26 cellular contexts compared by ENCODE assay signal in genomic region chr22:50683994-50684371, GRCh38. TPM values are rescaled to one million over a fixed set of nuclear protein-coding genes. Genes with fewer than 3 reads are reported as not detected.
DNase-seq lines count a peak whose midpoint lies in the region; ATAC-seq, FAIRE-seq and TF ChIP-seq lines count a peak whose summit lies in the region.
"Had no signal": no experiment of that assay in that cellular context is flagged by ENCODE, and none has a peak within 500 bp of the region (broad histone marks: within the 10 kb centered on the region; RNA-seq: fewer than 3 reads in every experiment).

No MANE protein-coding gene starts in this region.

- H3K27ac Mint-ChIP-seq in activated naive CD4-positive, alpha-beta T cell treated with anti-CD3 and anti-CD28 coated beads, Interleukin-2, amount 10 ng/mL, durations not matched to agents 7 days and 5 days: no peak overlapping the region
- no peak overlapping the region for H3K27ac Mint-ChIP-seq in T-helper 17 cell
- H3K27ac Mint-ChIP-seq in stimulated activated naive B cell treated with anti-CD40 and anti-IgM and Interleukin-4, amounts not matched to agents 10 μg/mL and 1 μg/mL and 100 μg/mL, for 72 hours: peak overlapping the region; percentile 51

- TF ChIP-seq CTCF in left lung (IDR thresholded peaks at IDR 0.05): no peak

- no peaks in the 10 kb centered on the region for H3K36me3 ChIP-seq in left lung
- H3K36me3 ChIP-seq: ascending aorta, sigmoid colon, thoracic aorta had no signal

- DNase-seq in activated naive CD4-positive, alpha-beta T cell treated with anti-CD3 and anti-CD28 coated beads, Interleukin-2, amount 10 ng/mL, durations not matched to agents 7 days and 5 days: no peak
- DNase-seq in activated naive CD4-positive, alpha-beta T cell treated with Interleukin-2 at 50 U/mL for 16 hours: no peak
- DNase-seq in T-helper 17 cell: no peak
- DNase-seq in left lung: peak; percentile 22 to 54
- DNase-seq in stimulated activated naive B cell treated with anti-CD40 and anti-IgM and Interleukin-4, amounts not matched to agents 10 μg/mL and 1 μg/mL and 100 μg/mL, for 72 hours: no peak
- no peak for DNase-seq in GM19239 (ENCODE audit: insufficient read length, low spot score)
- DNase-seq in T-helper 9 cell: no peak
- DNase-seq: activated CD4-positive, alpha-beta T cell treated with anti-CD3 and anti-CD28 coated beads, Interleukin-2, amount 50 U/mL, for 4 hours; activated naive CD4-positive, alpha-beta T cell treated with anti-CD3 and anti-CD28 coated beads, Interleukin-2, amount 50 U/mL, for 16 hours; Calu3; effector memory CD8-positive, alpha-beta T cell; naive thymus-derived CD4-positive, alpha-beta T cell; NCI-H187 treated with DMSO at 0.1 percent for 48 hours; NCI-H226; PC-3; sigmoid colon had no signal

- H3K9me3 ChIP-seq in T-helper 17 cell (ENCODE audit: control insufficient read depth, low read length, poor library complexity, severe bottlenecking) (no peaks in the 10 kb centered on the region), left lung (no peaks in the 10 kb centered on the region)
- H3K9me3 ChIP-seq: ascending aorta, heart left ventricle, sigmoid colon, thoracic aorta had no signal

- peaks cover 18% of the 10 kb centered on the region for H3K9me3 Mint-ChIP-seq in activated naive CD4-positive, alpha-beta T cell treated with anti-CD3 and anti-CD28 coated beads, Interleukin-2, amount 10 ng/mL, durations not matched to agents 7 days and 5 days
- H3K9me3 Mint-ChIP-seq in stimulated activated naive B cell treated with anti-CD40 and anti-IgM and Interleukin-4, amounts not matched to agents 10 μg/mL and 1 μg/mL and 100 μg/mL, for 72 hours: no peaks in the 10 kb centered on the region
- H3K9me3 Mint-ChIP-seq: effector memory CD8-positive, alpha-beta T cell; memory B cell had no signal

- peaks cover 8% of the 10 kb centered on the region for H3K27me3 Mint-ChIP-seq in activated naive CD4-positive, alpha-beta T cell treated with anti-CD3 and anti-CD28 coated beads, Interleukin-2, amount 10 ng/mL, durations not matched to agents 7 days and 5 days
- peaks cover 11% of the 10 kb centered on the region for H3K27me3 Mint-ChIP-seq in T-helper 17 cell
- peaks cover 6 to 9% of the 10 kb centered on the region in 2 donors for H3K27me3 Mint-ChIP-seq in stimulated activated naive B cell treated with anti-CD40 and anti-IgM and Interleukin-4, amounts not matched to agents 10 μg/mL and 1 μg/mL and 100 μg/mL, for 72 hours

- H3K36me3 Mint-ChIP-seq in activated naive CD4-positive, alpha-beta T cell treated with anti-CD3 and anti-CD28 coated beads, Interleukin-2, amount 10 ng/mL, durations not matched to agents 7 days and 5 days: no peaks in the 10 kb centered on the region
- no peaks in the 10 kb centered on the region for H3K36me3 Mint-ChIP-seq in T-helper 17 cell (ENCODE audit: low read depth)
- no peaks in the 10 kb centered on the region for H3K36me3 Mint-ChIP-seq in stimulated activated naive B cell treated with anti-CD40 and anti-IgM and Interleukin-4, amounts not matched to agents 10 μg/mL and 1 μg/mL and 100 μg/mL, for 72 hours
- H3K36me3 Mint-ChIP-seq: memory B cell; naive thymus-derived CD4-positive, alpha-beta T cell had no signal

- H3K4me1 Mint-ChIP-seq in activated naive CD4-positive, alpha-beta T cell treated with anti-CD3 and anti-CD28 coated beads, Interleukin-2, amount 10 ng/mL, durations not matched to agents 7 days and 5 days: no peaks in the 10 kb centered on the region
- H3K4me1 Mint-ChIP-seq in T-helper 17 cell: no peaks in the 10 kb centered on the region
- peaks cover 4 to 9% of the 10 kb centered on the region in 2 donors for H3K4me1 Mint-ChIP-seq in stimulated activated naive B cell treated with anti-CD40 and anti-IgM and Interleukin-4, amounts not matched to agents 10 μg/mL and 1 μg/mL and 100 μg/mL, for 72 hours

- intact Hi-C loops in left lung (cut with DNase I): no loop called here

- CTCF ChIA-PET in activated naive CD4-positive, alpha-beta T cell treated with anti-CD3 and anti-CD28 coated beads, Interleukin-2, amount 10 ng/mL, durations not matched to agents 7 days and 5 days (lab: Charles Lee): no interaction called here

- no peak overlapping the region for H3K27ac ChIP-seq in left lung
- H3K27ac ChIP-seq: ascending aorta; BLaER1 treated with 17β-estradiol and CSF1 and Interleukin-3, amounts not matched to agents 10 nM and 100 nM; sigmoid colon; thoracic aorta had no signal

- peaks cover 0 to 11% of the 10 kb centered on the region in 2 donors for H3K4me1 ChIP-seq in left lung
- H3K4me1 ChIP-seq: ascending aorta, sigmoid colon had no signal

- peak overlapping the region; percentile 11 for H3K4me3 Mint-ChIP-seq in activated naive CD4-positive, alpha-beta T cell treated with anti-CD3 and anti-CD28 coated beads, Interleukin-2, amount 10 ng/mL, durations not matched to agents 7 days and 5 days
- peak overlapping the region; percentile 71 for H3K4me3 Mint-ChIP-seq in T-helper 17 cell
- H3K4me3 Mint-ChIP-seq in stimulated activated naive B cell treated with anti-CD40 and anti-IgM and Interleukin-4, amounts not matched to agents 10 μg/mL and 1 μg/mL and 100 μg/mL, for 72 hours: no peak overlapping the region
- H3K4me3 Mint-ChIP-seq: effector memory CD8-positive, alpha-beta T cell; memory B cell; naive thymus-derived CD4-positive, alpha-beta T cell had no signal

- no peak for FAIRE-seq in GM19239 (lab: Jason Lieb, UNC)

- ATAC-seq in T-helper 17 cell (no peak), left lung (no peak), HG02852 (IDR thresholded peaks at IDR 0.05; ENCODE audit: unreplicated experiment) (no peak)
- no peak for ATAC-seq in stimulated activated naive B cell treated with anti-CD40 and anti-IgM and Interleukin-4, amounts not matched to agents 10 μg/mL and 1 μg/mL and 100 μg/mL, for 72 hours (replicated peaks)
- ATAC-seq: effector memory CD8-positive, alpha-beta T cell; naive thymus-derived CD4-positive, alpha-beta T cell; PC-3 had no signal

- H3K4me3 ChIP-seq in left lung: no peak overlapping the region
- H3K4me3 ChIP-seq: ascending aorta; BLaER1 treated with 17β-estradiol and CSF1 and Interleukin-3, amounts not matched to agents 10 nM and 100 nM; sigmoid colon; thoracic aorta had no signal

- H3K27me3 ChIP-seq in left lung: no peaks in the 10 kb centered on the region
- H3K27me3 ChIP-seq: ascending aorta; BLaER1 treated with 17β-estradiol and CSF1 and Interleukin-3, amounts not matched to agents 10 nM and 100 nM had no signal

RNA-seq across cellular contexts. Expression of gene SHANK3, which starts 11.4 kb away (rescaled TPM):
- total RNA-seq in T-helper 17 cell (under 1 TPM in 1 of 2 donors, not detected in 1; 0.07 TPM), left lung (10 to 100 TPM; 25.1 to 42.9 TPM)

RNA-seq across cellular contexts. Expression of gene ACR, which starts 54.0 kb away (rescaled TPM):
- total RNA-seq in T-helper 17 cell (not detected), left lung (1 to 10 TPM in 1 of 2 donors, not detected in 1; 1.4 TPM)
- total RNA-seq: A673; ascending aorta; Calu3; cerebellum; naive thymus-derived CD4-positive, alpha-beta T cell; PC-3; SK-MEL-5; T-helper 2 cell treated with Interferon-gamma antibody and Interleukin-4, amounts not matched to agents 100 ng/mL and 5 ng/mL, for 36 hours; thoracic aorta had no signal

RNA-seq across cellular contexts. Expression of gene ARSA, which starts 56.0 kb away (rescaled TPM):
- total RNA-seq in T-helper 17 cell: 10 to 100 TPM; 59.4 to 64.0 TPM
- 10 to 100 TPM; 46.3 to 58.0 TPM for total RNA-seq in left lung

Comparison
In these comparisons a context has a peak if more than half of its experiments do, and no peak if none do; other contexts are left out.
1. DNase-seq: peak in left lung (2 of 2); none in activated naive CD4-positive, alpha-beta T cell treated with anti-CD3 and anti-CD28 coated beads, Interleukin-2, amount 10 ng/mL, durations not matched to agents 7 days and 5 days (single experiment), activated naive CD4-positive, alpha-beta T cell treated with Interleukin-2 at 50 U/mL for 16 hours (single experiment), T-helper 17 cell (0 of 3), stimulated activated naive B cell treated with anti-CD40 and anti-IgM and Interleukin-4, amounts not matched to agents 10 μg/mL and 1 μg/mL and 100 μg/mL, for 72 hours (single experiment), GM19239 (single experiment) and T-helper 9 cell (single experiment).
2. H3K4me3 Mint-ChIP-seq: peak in activated naive CD4-positive, alpha-beta T cell treated with anti-CD3 and anti-CD28 coated beads, Interleukin-2, amount 10 ng/mL, durations not matched to agents 7 days and 5 days (single experiment) and T-helper 17 cell (single experiment); none in stimulated activated naive B cell treated with anti-CD40 and anti-IgM and Interleukin-4, amounts not matched to agents 10 μg/mL and 1 μg/mL and 100 μg/mL, for 72 hours (0 of 2).
3. RNA of gene SHANK3, which starts 11.4 kb away (total RNA-seq): 25.1 to 42.9 TPM in left lung; 0.07 TPM in T-helper 17 cell; every median in the first group is over 10 times any median in the second.